ENCODE assay signal across 21 cellular contexts in the genomic region with DNA sequence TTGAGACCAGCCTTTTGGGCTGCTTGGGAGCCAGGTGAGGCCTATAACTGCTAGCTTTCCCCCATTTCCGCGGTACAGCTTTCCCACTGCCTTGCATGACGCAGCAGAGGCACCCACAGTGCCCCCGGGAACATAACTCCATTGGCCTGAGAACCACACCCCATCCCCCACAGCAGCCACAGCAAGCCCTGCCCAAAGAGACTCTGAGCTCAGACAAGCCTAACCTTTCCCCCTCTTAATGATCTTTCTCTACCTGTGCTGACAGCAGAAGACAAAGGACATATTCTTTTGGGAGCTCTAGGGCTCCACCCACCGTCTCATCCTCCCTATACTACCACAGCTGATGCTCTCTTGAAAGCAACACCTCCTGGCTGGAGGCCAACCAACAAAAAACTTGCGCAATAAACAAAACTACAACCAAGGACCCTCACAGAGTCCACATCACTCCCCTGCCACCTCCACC.
DNase-seq lines count a peak whose midpoint lies in the region; TF ChIP-seq lines count a peak whose summit lies in the region.
"Had no signal": no experiment of that assay in that cellular context is flagged by ENCODE, and none has a peak within 500 bp of the region (broad histone marks: within the 10 kb centered on the region; RNA-seq: fewer than 3 reads in every experiment).

No MANE protein-coding gene starts in this region.

- no peaks in the 10 kb centered on the region for H3K9me3 ChIP-seq in endodermal cell (ENCODE audit: control insufficient read depth, low read length)
- H3K9me3 ChIP-seq: MG63 had no signal

- no peak overlapping the region for H3K27ac Mint-ChIP-seq in endodermal cell
- H3K27ac Mint-ChIP-seq: CD4-positive, CD25-positive, alpha-beta regulatory T cell had no signal

- H3K36me3 Mint-ChIP-seq in endodermal cell (ENCODE audit: low read depth): peaks cover 2% of the 10 kb centered on the region
- H3K36me3 Mint-ChIP-seq: CD4-positive, CD25-positive, alpha-beta regulatory T cell had no signal

- no peak overlapping the region for H3K4me3 ChIP-seq in endodermal cell (ENCODE audit: low read length)
- H3K4me3 ChIP-seq: BLaER1, GM23248, MG63, SK-N-MC had no signal

- no peak overlapping the region for H3K9ac ChIP-seq in endodermal cell (ENCODE audit: extremely low read depth, low read length, poor library complexity, severe bottlenecking)
- H3K9ac ChIP-seq: BLaER1, GM23248 had no signal

- H3K27ac ChIP-seq in endodermal cell (ENCODE audit: low read depth, low read length) (no peak overlapping the region), caudate nucleus (ENCODE audit: low read depth, low read length) (no peak overlapping the region)
- H3K27ac ChIP-seq: BLaER1, GM23248, HL-60, RWPE1, SK-N-MC had no signal

- peaks cover 62% of the 10 kb centered on the region for H3K9me3 Mint-ChIP-seq in endodermal cell

- no peak overlapping the region for H3K4me3 Mint-ChIP-seq in endodermal cell
- H3K4me3 Mint-ChIP-seq: CD4-positive, CD25-positive, alpha-beta regulatory T cell had no signal

- H3K27me3 ChIP-seq in endodermal cell (ENCODE audit: control insufficient read depth, insufficient read depth, low read length, poor library complexity, severe bottlenecking): no peaks in the 10 kb centered on the region
- H3K27me3 ChIP-seq: MG63 had no signal

- DNase-seq in NCI-H748 (lab: John Stamatoyannopoulos, UW; ENCODE audit: unreplicated experiment): peak; percentile 22
- DNase-seq in NCI-H748 treated with DMSO at 0.1 percent for 48 hours (lab: John Stamatoyannopoulos, UW): no peak
- peak; percentile 66 for DNase-seq in NCI-H69 (lab: John Stamatoyannopoulos, UW)
- peak; percentile 40 for DNase-seq in endodermal cell
- DNase-seq in caudate nucleus (lab: John Stamatoyannopoulos, UW): no peak
- no peak for DNase-seq in SHP77 (lab: John Stamatoyannopoulos, UW)
- no peak for DNase-seq in mesenteric fat pad (ENCODE audit: low spot score)
- DNase-seq: CD4-positive, CD25-positive, alpha-beta regulatory T cell; DMS53; GM23248; H7; KG1; MG63; NCI-H1105 treated with DMSO at 0.1 percent for 48 hours; NCI-H2029; NCI-H524; SHP77 treated with DMSO at 0.1 percent for 48 hours had no signal

- no peaks in the 10 kb centered on the region for H3K27me3 Mint-ChIP-seq in endodermal cell (ENCODE audit: insufficient read depth)
- H3K27me3 Mint-ChIP-seq: CD4-positive, CD25-positive, alpha-beta regulatory T cell had no signal

- no peaks in the 10 kb centered on the region for H3K4me1 ChIP-seq in endodermal cell (ENCODE audit: control insufficient read depth, insufficient read depth, low read length)
- H3K4me1 ChIP-seq: BLaER1 had no signal

- H3K4me1 Mint-ChIP-seq in endodermal cell: peaks cover 2% of the 10 kb centered on the region
- H3K4me1 Mint-ChIP-seq: CD4-positive, CD25-positive, alpha-beta regulatory T cell had no signal

- TF ChIP-seq CTCF in endodermal cell (conservative IDR thresholded peaks at IDR 0.05): no peak

- H3K36me3 ChIP-seq in endodermal cell (ENCODE audit: control insufficient read depth, insufficient read depth, low read length): no peaks in the 10 kb centered on the region
- H3K36me3 ChIP-seq: BLaER1, MG63 had no signal

- WGBS in endodermal cell (ENCODE audit: insufficient coverage in 1 of 2, insufficient read length in 1 of 2), 2 experiments: 91% methylated on average over 6 of the region's 6 CpGs; no CpG with 5 or more reads in 1 of the 2 experiments

Comparison
In these comparisons a context has a peak if more than half of its experiments do, and no peak if none do; other contexts are left out.
1. DNase-seq: peak in NCI-H748 (single experiment), NCI-H69 (single experiment) and endodermal cell (single experiment); none in NCI-H748 treated with DMSO at 0.1 percent for 48 hours (single experiment), caudate nucleus (0 of 61), SHP77 (0 of 2) and mesenteric fat pad (single experiment).